Comparison of ENCODE assay signal across 20 cellular contexts in the genomic region with DNA sequence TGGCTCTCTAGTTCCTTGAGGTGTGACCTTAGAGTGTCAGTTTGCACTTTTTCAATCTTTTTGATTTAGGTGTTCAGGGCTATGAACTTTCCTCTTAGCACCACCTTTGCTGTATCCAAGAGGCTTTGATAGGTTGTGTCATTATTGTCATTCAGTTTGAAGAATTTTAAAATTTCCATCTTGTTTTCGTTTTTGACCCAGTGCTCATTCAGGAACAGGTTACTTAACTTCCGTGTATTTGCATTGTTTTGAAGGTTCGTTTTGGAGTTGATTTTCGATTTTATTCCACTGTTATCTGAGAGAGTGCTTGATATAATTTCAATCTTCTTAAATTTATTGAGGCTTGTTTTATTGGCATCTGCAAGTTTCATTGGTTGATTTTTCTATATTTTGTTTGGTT. TPM values are rescaled to one million over a fixed set of nuclear protein-coding genes. Genes with fewer than 3 reads are reported as not detected.
"Had no signal": no experiment of that assay in that cellular context is flagged by ENCODE, and none has a peak within 500 bp of the region (broad histone marks: within the 10 kb centered on the region; RNA-seq: fewer than 3 reads in every experiment).

No MANE protein-coding gene starts in this region.

- H3K27me3 ChIP-seq: neural progenitor cell, ovary, right lobe of liver, sigmoid colon, stomach, thyroid gland, tibial nerve, upper lobe of left lung, vagina had no signal

- H3K27ac Mint-ChIP-seq: natural killer cell; nephron; neural progenitor cell; progenitor cell of endocrine pancreas; stimulated activated effector memory CD8-positive, alpha-beta T cell treated with anti-CD3 and anti-CD28 coated beads, Interleukin-12 subunit alpha, Interleukin-12 subunit beta, amount 100 ng/mL, for 72 hours; stimulated activated naive B cell treated with anti-CD40 and anti-IgM and Interleukin-4, amounts not matched to agents 10 μg/mL and 1 μg/mL and 100 μg/mL, for 72 hours; stimulated activated naive CD8-positive, alpha-beta T cell treated with anti-CD3 and anti-CD28 coated beads, Interleukin-15, Interleukin-2, amounts not matched to agents 100 ng/mL and 50 ng/mL, for 24 hours had no signal

- DNase-seq: sigmoid colon; stimulated activated naive B cell treated with anti-CD40 and anti-IgM and Interleukin-4, amounts not matched to agents 10 μg/mL and 1 μg/mL and 100 μg/mL, for 72 hours; stimulated activated naive CD4-positive, alpha-beta T cell treated with Interleukin-2 at 50 U/mL for 16 hours had no signal

- H3K4me3 ChIP-seq: neural progenitor cell, ovary, psoas muscle, right lobe of liver, sigmoid colon, stomach, thoracic aorta, thyroid gland, tibial nerve, upper lobe of left lung, vagina had no signal

- H3K4me1 ChIP-seq: neural progenitor cell, parathyroid adenoma, psoas muscle, right lobe of liver, sigmoid colon, thyroid gland, tibial nerve, upper lobe of left lung, vagina had no signal

- H3K4me2 ChIP-seq: neural progenitor cell had no signal

- H3K36me3 ChIP-seq: neural progenitor cell, ovary, right lobe of liver, sigmoid colon, stomach, thoracic aorta, thyroid gland, tibial nerve, upper lobe of left lung, vagina had no signal

- H3K9me3 ChIP-seq: ovary, psoas muscle, right lobe of liver, sigmoid colon, stomach, thoracic aorta, thyroid gland, upper lobe of left lung, vagina had no signal

- H2AFZ ChIP-seq: neural progenitor cell, parathyroid adenoma had no signal

- H3K79me2 ChIP-seq: parathyroid adenoma had no signal

- H3K27ac ChIP-seq: neural progenitor cell, ovary, parathyroid adenoma, psoas muscle, right lobe of liver, sigmoid colon, stomach, thoracic aorta, thyroid gland, tibial nerve, upper lobe of left lung, vagina had no signal

- H3K4me3 Mint-ChIP-seq: natural killer cell; nephron; neural progenitor cell; stimulated activated effector memory CD8-positive, alpha-beta T cell treated with anti-CD3 and anti-CD28 coated beads, Interleukin-12 subunit alpha, Interleukin-12 subunit beta, amount 100 ng/mL, for 72 hours; stimulated activated naive B cell treated with anti-CD40 and anti-IgM and Interleukin-4, amounts not matched to agents 10 μg/mL and 1 μg/mL and 100 μg/mL, for 72 hours; stimulated activated naive CD8-positive, alpha-beta T cell treated with anti-CD3 and anti-CD28 coated beads, Interleukin-15, Interleukin-2, amounts not matched to agents 100 ng/mL and 50 ng/mL, for 24 hours had no signal

- H3K4me1 Mint-ChIP-seq: natural killer cell; stimulated activated effector memory CD8-positive, alpha-beta T cell treated with anti-CD3 and anti-CD28 coated beads, Interleukin-12 subunit alpha, Interleukin-12 subunit beta, amount 100 ng/mL, for 72 hours; stimulated activated naive B cell treated with anti-CD40 and anti-IgM and Interleukin-4, amounts not matched to agents 10 μg/mL and 1 μg/mL and 100 μg/mL, for 72 hours had no signal

- H3K9me3 Mint-ChIP-seq: natural killer cell; neural progenitor cell; stimulated activated effector memory CD8-positive, alpha-beta T cell treated with anti-CD3 and anti-CD28 coated beads, Interleukin-12 subunit alpha, Interleukin-12 subunit beta, amount 100 ng/mL, for 72 hours; stimulated activated naive B cell treated with anti-CD40 and anti-IgM and Interleukin-4, amounts not matched to agents 10 μg/mL and 1 μg/mL and 100 μg/mL, for 72 hours; stimulated activated naive CD8-positive, alpha-beta T cell treated with anti-CD3 and anti-CD28 coated beads, Interleukin-15, Interleukin-2, amounts not matched to agents 100 ng/mL and 50 ng/mL, for 24 hours had no signal

- H3K36me3 Mint-ChIP-seq: natural killer cell; stimulated activated effector memory CD8-positive, alpha-beta T cell treated with anti-CD3 and anti-CD28 coated beads, Interleukin-12 subunit alpha, Interleukin-12 subunit beta, amount 100 ng/mL, for 72 hours; stimulated activated naive B cell treated with anti-CD40 and anti-IgM and Interleukin-4, amounts not matched to agents 10 μg/mL and 1 μg/mL and 100 μg/mL, for 72 hours had no signal

RNA-seq across cellular contexts. Expression of gene FANK1, which starts 37.3 kb away (rescaled TPM):
- total RNA-seq: natural killer cell, skeletal muscle tissue, thoracic aorta had no signal
